10 cellular contexts compared by ENCODE assay signal in genomic region chr12:50567926-50568325, GRCh38.
A peak's percentile ranks its signal among the peaks of the same experiment; 100 is the strongest.
DNase-seq lines count a peak whose midpoint lies in the region; ATAC-seq, FAIRE-seq and TF ChIP-seq lines count a peak whose summit lies in the region.
"Had no signal": no experiment of that assay in that cellular context is flagged by ENCODE, and none has a peak within 500 bp of the region (broad histone marks: within the 10 kb centered on the region; RNA-seq: fewer than 3 reads in every experiment).

No MANE protein-coding gene starts in this region.

- intact Hi-C loops in HepG2 (cut with micrococcal nuclease; ENCODE audit: unreplicated experiment): loop anchor here (10.0 kb wide), 1 partner anchor 47 kb away; no protein-coding TSS in a partner anchor

- no peak for TF ChIP-seq RAD21 in HepG2 (CRISPR knock-in tag; IDR thresholded peaks at IDR 0.05)

- H4K20me1 ChIP-seq in H9 (ENCODE audit: control insufficient read depth, insufficient read depth, insufficient read length): no peaks in the 10 kb centered on the region
- H4K20me1 ChIP-seq in HepG2 (ENCODE audit: insufficient read depth, low read length): peaks cover 10% of the 10 kb centered on the region

- H3K27me3 ChIP-seq in H9 (ENCODE audit: insufficient read depth, low read length): no peaks in the 10 kb centered on the region
- no peaks in the 10 kb centered on the region for H3K27me3 ChIP-seq in HepG2 (ENCODE audit: control insufficient read depth in 1 of 2, insufficient read depth in 2 of 2, low read length in 2 of 2)
- H3K27me3 ChIP-seq in MG63: no peaks in the 10 kb centered on the region

- no peak for TF ChIP-seq POLR2A in HepG2 (IDR thresholded peaks at IDR 0.05; ENCODE audit: insufficient read depth in 1 of 2, low read depth in 2 of 2, low read length in 2 of 2)

- POLR2A ChIA-PET in HepG2 (lab: Yijun Ruan, JAX): interaction anchor here (1.1 to 1.7 kb wide), 3 partner anchors 17 to 59 kb away, joined by 4 to 7 read pairs (median 5); no protein-coding TSS in a partner anchor

- no peak overlapping the region for H2BK15ac ChIP-seq in H9 (ENCODE audit: low read depth, low read length)

- no peak overlapping the region for H2BK120ac ChIP-seq in H9 (ENCODE audit: low read depth, low read length, poor library complexity, severe bottlenecking)

- H3K14ac ChIP-seq in H9 (ENCODE audit: insufficient read depth, low read length): no peak overlapping the region

- no peak overlapping the region for H2BK20ac ChIP-seq in H9 (ENCODE audit: low read depth, low read length, poor library complexity, severe bottlenecking)

- H2BK5ac ChIP-seq in H9 (ENCODE audit: insufficient read length, low read length): peak overlapping the region; percentile 29

- no peak overlapping the region for H3K4me3 Mint-ChIP-seq in H9
- H3K4me3 Mint-ChIP-seq in stimulated activated memory B cell treated with anti-CD40 and anti-IgM and Interleukin-4, amounts not matched to agents 10 μg/mL and 1 μg/mL and 100 μg/mL, for 72 hours: no peak overlapping the region
- H3K4me3 Mint-ChIP-seq: activated CD4-positive, alpha-beta T cell treated with anti-CD3 and anti-CD28 coated beads, Interleukin-2, amount 10 ng/mL, durations not matched to agents 24 days and 14 days; central memory CD8-positive, alpha-beta T cell had no signal

- H3K4me2 ChIP-seq in H9 (ENCODE audit: insufficient read depth, insufficient read length, low read length): no peak overlapping the region
- peak overlapping the region; percentile 56 for H3K4me2 ChIP-seq in HepG2 (ENCODE audit: low read depth, low read length)

- no peak for FAIRE-seq in HepG2 (lab: Jason Lieb, UNC)

- TF ChIP-seq CTCF in H9 (conservative IDR thresholded peaks at IDR 0.05) (no peak), astrocyte of the spinal cord (IDR thresholded peaks at IDR 0.05; ENCODE audit: low read depth, low read length) (no peak), HepG2 (CRISPR knock-in tag; IDR thresholded peaks at IDR 0.05) (no peak), omental fat pad (IDR thresholded peaks at IDR 0.05) (no peak)

- H3K4me1 Mint-ChIP-seq in H9: peaks cover 17 to 31% of the 10 kb centered on the region in 2 experiments
- H3K4me1 Mint-ChIP-seq in stimulated activated memory B cell treated with anti-CD40 and anti-IgM and Interleukin-4, amounts not matched to agents 10 μg/mL and 1 μg/mL and 100 μg/mL, for 72 hours: peaks cover 65% of the 10 kb centered on the region

- TF ChIP-seq EP300 in HepG2 (IDR thresholded peaks at IDR 0.05; ENCODE audit: low read depth in 2 of 2, low read length in 2 of 2): no peak
- no peak for TF ChIP-seq EP300 in HepG2 (CRISPR knock-in tag; IDR thresholded peaks at IDR 0.05; ENCODE audit: borderline replicate concordance)

- in situ Hi-C loops in astrocyte of the spinal cord (cut with HindIII; ENCODE audit: low sequenced_read_pairs): no loop called here
- in situ Hi-C loops in HepG2 (cut with HindIII; ENCODE audit: extremely low pct_ligation_motif_present, low pct_unique_long_range_greater_than_20kb): no loop called here

- ATAC-seq in HepG2: peak; percentile 79
- no peak for ATAC-seq in stimulated activated memory B cell treated with anti-CD40 and anti-IgM and Interleukin-4, amounts not matched to agents 10 μg/mL and 1 μg/mL and 100 μg/mL, for 72 hours
- no peak for ATAC-seq in omental fat pad (ENCODE audit: low FRiP score)

- H3K27me3 Mint-ChIP-seq in H9 (ENCODE audit: low read depth): no peaks in the 10 kb centered on the region
- no peaks in the 10 kb centered on the region for H3K27me3 Mint-ChIP-seq in stimulated activated memory B cell treated with anti-CD40 and anti-IgM and Interleukin-4, amounts not matched to agents 10 μg/mL and 1 μg/mL and 100 μg/mL, for 72 hours
- H3K27me3 Mint-ChIP-seq: activated CD4-positive, alpha-beta T cell treated with anti-CD3 and anti-CD28 coated beads, Interleukin-2, amount 10 ng/mL, durations not matched to agents 24 days and 14 days; central memory CD8-positive, alpha-beta T cell had no signal

- no peak overlapping the region for H2AK5ac ChIP-seq in H9 (ENCODE audit: insufficient read length, low read length)

- no peak overlapping the region for H3K18ac ChIP-seq in H9 (ENCODE audit: insufficient read length, low read depth, low read length)

- no peaks in the 10 kb centered on the region for H3K23me2 ChIP-seq in H9 (ENCODE audit: insufficient read length, low read depth, low read length, poor library complexity, severe bottlenecking)

- no peak overlapping the region for H4K8ac ChIP-seq in H9 (replicated peaks; ENCODE audit: insufficient read length, low read depth, low read length)

- peaks cover 3% of the 10 kb centered on the region for H3K79me1 ChIP-seq in H9 (ENCODE audit: insufficient read depth, low read depth, low read length, poor library complexity, severe bottlenecking)

- H3K27ac Mint-ChIP-seq in H9: peak overlapping the region in 1 of 3 experiments; percentile 71; a peak in 2 of 7 replicates
- peak overlapping the region; percentile 48 for H3K27ac Mint-ChIP-seq in stimulated activated memory B cell treated with anti-CD40 and anti-IgM and Interleukin-4, amounts not matched to agents 10 μg/mL and 1 μg/mL and 100 μg/mL, for 72 hours
- H3K27ac Mint-ChIP-seq: activated CD4-positive, alpha-beta T cell treated with anti-CD3 and anti-CD28 coated beads, Interleukin-2, amount 10 ng/mL, durations not matched to agents 24 days and 14 days had no signal

- H3K36me3 ChIP-seq in HepG2 (replicated peaks in 1 of 2; ENCODE audit: control insufficient read depth in 1 of 2, insufficient read depth in 2 of 2, low read length in 2 of 2) (no peaks in the 10 kb centered on the region; a peak in 2 of 5 replicates), MG63 (no peaks in the 10 kb centered on the region)

- H2AFZ ChIP-seq in H9 (ENCODE audit: low read length): no peak overlapping the region
- H2AFZ ChIP-seq in HepG2 (ENCODE audit: low read length): no peak overlapping the region

- no peak overlapping the region for H3K56ac ChIP-seq in H9 (ENCODE audit: insufficient read length, low read depth, low read length)

- H2BK12ac ChIP-seq in H9 (ENCODE audit: insufficient read length, low read depth, low read length): no peak overlapping the region

- no peak overlapping the region for H3K23ac ChIP-seq in H9 (ENCODE audit: insufficient read length, low read depth, low read length)

- no TSS peak for BruUV-seq in HepG2 (replicated peaks; lab: Mats Ljungman, UMichigan)

- H3K9ac ChIP-seq in H9 (ENCODE audit: extremely low read depth, insufficient read length, low read length) (no peak overlapping the region), HepG2 (ENCODE audit: insufficient read depth, low read depth, low read length) (no peak overlapping the region)

- no CpG with 5 or more reads among the region's 1 CpG for WGBS in H9 (ENCODE audit: extremely low coverage, insufficient read length, low lambda C conversion rate)
- WGBS in HepG2 (ENCODE audit: low lambda C conversion rate): 0% methylated on average over 1 of the region's 1 CpG

- H4K91ac ChIP-seq in H9 (ENCODE audit: insufficient read length, low read depth, low read length): no peak overlapping the region

- H3K9me3 ChIP-seq in H9 (ENCODE audit: control insufficient read depth, low read depth, low read length) (no peaks in the 10 kb centered on the region), HepG2 (ENCODE audit: low read length) (no peaks in the 10 kb centered on the region), MG63 (no peaks in the 10 kb centered on the region)

- H3K4ac ChIP-seq in H9 (ENCODE audit: low read depth, low read length): no peak overlapping the region

- peak overlapping the region; percentile 28 for H3K27ac ChIP-seq in H9 (ENCODE audit: insufficient read length, low read depth, low read length)
- H3K27ac ChIP-seq in HepG2 (ENCODE audit: extremely low read length, insufficient read depth, low read length): peak overlapping the region; percentile 57

- no peaks in the 10 kb centered on the region; a peak in 1 of 5 replicates for H3K9me3 Mint-ChIP-seq in H9
- no peaks in the 10 kb centered on the region for H3K9me3 Mint-ChIP-seq in stimulated activated memory B cell treated with anti-CD40 and anti-IgM and Interleukin-4, amounts not matched to agents 10 μg/mL and 1 μg/mL and 100 μg/mL, for 72 hours
- H3K9me3 Mint-ChIP-seq: activated CD4-positive, alpha-beta T cell treated with anti-CD3 and anti-CD28 coated beads, Interleukin-2, amount 10 ng/mL, durations not matched to agents 24 days and 14 days; central memory CD8-positive, alpha-beta T cell had no signal

- H3T11ph ChIP-seq in H9 (ENCODE audit: low read length): no peak overlapping the region

- H4K5ac ChIP-seq in H9 (ENCODE audit: insufficient read length, low read depth, low read length): no peak overlapping the region

- no peaks in the 10 kb centered on the region for H3K4me1 ChIP-seq in H9 (ENCODE audit: insufficient read depth, low read length)
- peaks cover 89% of the 10 kb centered on the region for H3K4me1 ChIP-seq in HepG2 (ENCODE audit: insufficient read depth, low read length)

- DNase-seq in H9: no peak
- peak; percentile 25 for DNase-seq in astrocyte of the spinal cord (ENCODE audit: low read depth, low spot score)
- peak; percentile 40 for DNase-seq in HepG2 (ENCODE audit: low spot score)
- DNase-seq in activated gamma-delta T cell (lab: John Stamatoyannopoulos, UW): no peak
- DNase-seq in omental fat pad (ENCODE audit: low spot score): no peak
- DNase-seq in MG63: no peak
- DNase-seq in SK-N-DZ (ENCODE audit: low spot score): no peak
- DNase-seq: activated CD4-positive, alpha-beta T cell treated with anti-CD3 and anti-CD28 coated beads, Interleukin-2, amount 10 ng/mL, durations not matched to agents 24 days and 14 days had no signal

- peaks cover 0 to 2% (median 0%) of the 10 kb centered on the region in 3 experiments; a peak in 1 of 7 replicates for H3K36me3 Mint-ChIP-seq in H9 (ENCODE audit: insufficient read depth in 1 of 3, low read depth in 3 of 3)
- no peaks in the 10 kb centered on the region for H3K36me3 Mint-ChIP-seq in stimulated activated memory B cell treated with anti-CD40 and anti-IgM and Interleukin-4, amounts not matched to agents 10 μg/mL and 1 μg/mL and 100 μg/mL, for 72 hours

- no peak overlapping the region for H3K4me3 ChIP-seq in astrocyte of the spinal cord (ENCODE audit: low read depth, low read length)
- no peak overlapping the region; a peak in 1 of 6 replicates for H3K4me3 ChIP-seq in HepG2 (replicated peaks in 1 of 3; ENCODE audit: insufficient read depth in 1 of 3, low read depth in 2 of 3, low read length in 3 of 3)
- H3K4me3 ChIP-seq in MG63: no peak overlapping the region

- H3K79me2 ChIP-seq in H9 (ENCODE audit: insufficient read depth, low read length) (no peaks in the 10 kb centered on the region; the same call in 1 of the 2 replicates), HepG2 (ENCODE audit: insufficient read depth, low read length) (peaks cover 96% of the 10 kb centered on the region)

- CTCF ChIA-PET in HepG2 (lab: Yijun Ruan, JAX; ENCODE audit: low intra/inter-chr PET ratio, low total read pairs): no interaction called here

TF ChIP-seq in HepG2, 621 proteins besides CTCF, POLR2A, EP300 and RAD21 (continues in another document):
- TF ChIP-seq FOXA1 (IDR thresholded peaks at IDR 0.05) (no peak), FOXA1 (CRISPR knock-in tag; IDR thresholded peaks at IDR 0.05) (0 out of 2 replicates have a peak, but pooled peaks have one; percentile 30)

Comparison
In these comparisons a context has a peak if more than half of its experiments do, and no peak if none do; other contexts are left out.
1. DNase-seq: peak in astrocyte of the spinal cord (single experiment) and HepG2 (single experiment); none in H9 (single experiment), activated gamma-delta T cell (single experiment), omental fat pad (single experiment), MG63 (single experiment) and SK-N-DZ (single experiment).